In the genomic region with DNA sequence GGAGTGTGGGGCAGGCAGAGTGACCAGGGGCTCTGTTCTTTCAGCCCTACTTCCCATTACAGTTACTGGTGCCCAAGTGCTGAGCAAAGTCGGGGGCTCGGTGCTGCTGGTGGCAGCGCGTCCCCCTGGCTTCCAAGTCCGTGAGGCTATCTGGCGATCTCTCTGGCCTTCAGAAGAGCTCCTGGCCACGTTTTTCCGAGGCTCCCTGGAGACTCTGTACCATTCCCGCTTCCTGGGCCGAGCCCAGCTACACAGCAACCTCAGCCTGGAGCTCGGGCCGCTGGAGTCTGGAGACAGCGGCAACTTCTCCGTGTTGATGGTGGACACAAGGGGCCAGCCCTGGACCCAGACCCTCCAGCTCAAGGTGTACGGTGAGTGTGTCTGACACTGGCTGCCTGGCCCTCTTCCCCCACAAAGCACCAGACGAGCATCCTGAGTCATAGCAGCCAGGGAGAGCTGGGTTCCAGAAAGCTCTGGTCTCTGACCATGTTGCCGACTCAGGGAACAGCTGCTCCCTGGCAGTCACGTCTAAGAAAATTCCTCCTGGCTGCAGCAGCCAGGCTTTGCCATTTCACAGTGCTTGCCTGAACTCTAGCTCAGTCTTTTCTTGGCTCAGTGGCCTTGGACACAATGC, we compare ENCODE assay signal across 12 cellular contexts. TPM values are rescaled to one million over a fixed set of nuclear protein-coding genes. Genes with fewer than 3 reads are reported as not detected.
DNase-seq lines count a peak whose midpoint lies in the region; ATAC-seq lines count a peak whose summit lies in the region.
"Had no signal": no experiment of that assay in that cellular context is flagged by ENCODE, and none has a peak within 500 bp of the region (broad histone marks: within the 10 kb centered on the region; RNA-seq: fewer than 3 reads in every experiment).

No MANE protein-coding gene starts in this region.

- H3K4me3 Mint-ChIP-seq in central memory CD8-positive, alpha-beta T cell, result peak overlapping the region; percentile 18
- H3K4me3 Mint-ChIP-seq: activated naive CD8-positive, alpha-beta T cell treated with anti-CD3 and anti-CD28 coated beads for 36 hours; stimulated activated naive B cell treated with anti-CD40 and anti-IgM and Interleukin-4, amounts not matched to agents 10 μg/mL and 1 μg/mL and 100 μg/mL, for 72 hours had no signal

- no peaks in the 10 kb centered on the region for H3K9me3 ChIP-seq in aorta (ENCODE audit: control insufficient read depth, low read length)

- H3K4me1 ChIP-seq in aorta (ENCODE audit: control insufficient read depth in 1 of 2, insufficient read depth in 2 of 2, low read length in 2 of 2), result no peaks in the 10 kb centered on the region

- whole genome bisulfite sequencing in aorta, 2 donors, result 48 to 65% methylated on average over 18 of the region's 18 CpGs

- H3K27ac ChIP-seq in aorta (ENCODE audit: low read depth in 1 of 2, low read length in 2 of 2), result no peak overlapping the region

- no peaks in the 10 kb centered on the region for H3K27me3 ChIP-seq in aorta (ENCODE audit: control insufficient read depth in 1 of 2, insufficient read depth in 2 of 2, low read length in 1 of 2)

- ATAC-seq in central memory CD8-positive, alpha-beta T cell (replicated peaks; ENCODE audit: extremely low read depth, poor library complexity, severe bottlenecking), result no peak
- ATAC-seq in aorta (ENCODE audit: low FRiP score), result peak; percentile 23
- ATAC-seq in GM18511 (IDR thresholded peaks at IDR 0.05; ENCODE audit: unreplicated experiment), result no peak
- ATAC-seq in left colon, result no peak
- ATAC-seq: naive thymus-derived CD8-positive, alpha-beta T cell had no signal

- H3K4me1 Mint-ChIP-seq in central memory CD8-positive, alpha-beta T cell, result peaks cover 74% of the 10 kb centered on the region

- peaks cover 16% of the 10 kb centered on the region for H3K36me3 Mint-ChIP-seq in central memory CD8-positive, alpha-beta T cell (ENCODE audit: insufficient read depth)
- H3K36me3 Mint-ChIP-seq: stimulated activated naive B cell treated with anti-CD40 and anti-IgM and Interleukin-4, amounts not matched to agents 10 μg/mL and 1 μg/mL and 100 μg/mL, for 72 hours had no signal

- intact Hi-C loops in aorta (cut with DNase I) (no loop called here), left colon (cut with DNase I, micrococcal nuclease) (no loop called here)

- no peak overlapping the region for H3K4me3 ChIP-seq in aorta (ENCODE audit: low read length in 2 of 2)

- DNase-seq in NCI-H2171 treated with DMSO at 0.1 percent for 48 hours (lab: John Stamatoyannopoulos, UW), result peak; percentile 27
- no peak for DNase-seq in NCI-H2171 (lab: John Stamatoyannopoulos, UW)
- DNase-seq in central memory CD8-positive, alpha-beta T cell (ENCODE audit: low spot score in 2 of 2), result no peak
- peak; percentile 82 for DNase-seq in iris pigment epithelial cell (ENCODE audit: low read depth)
- no peak for DNase-seq in aorta
- DNase-seq in NCI-H2081 (lab: John Stamatoyannopoulos, UW), result no peak
- no peak for DNase-seq in left colon
- DNase-seq: activated naive CD8-positive, alpha-beta T cell treated with anti-CD3 and anti-CD28 coated beads for 36 hours; naive thymus-derived CD8-positive, alpha-beta T cell; T-helper 2 cell had no signal

- H3K27me3 Mint-ChIP-seq in central memory CD8-positive, alpha-beta T cell, result no peaks in the 10 kb centered on the region
- H3K27me3 Mint-ChIP-seq: activated naive CD8-positive, alpha-beta T cell treated with anti-CD3 and anti-CD28 coated beads for 36 hours; naive thymus-derived CD8-positive, alpha-beta T cell had no signal

- H3K36me3 ChIP-seq in aorta (ENCODE audit: control insufficient read depth in 1 of 2, insufficient read depth in 2 of 2, low read length in 1 of 2), result peaks cover 0 to 1% of the 10 kb centered on the region in 2 donors

- H3K27ac Mint-ChIP-seq in central memory CD8-positive, alpha-beta T cell (ENCODE audit: low read depth), result no peak overlapping the region
- H3K27ac Mint-ChIP-seq: activated naive CD8-positive, alpha-beta T cell treated with anti-CD3 and anti-CD28 coated beads for 36 hours; stimulated activated naive B cell treated with anti-CD40 and anti-IgM and Interleukin-4, amounts not matched to agents 10 μg/mL and 1 μg/mL and 100 μg/mL, for 72 hours had no signal

- peaks cover 7% of the 10 kb centered on the region for H3K9me3 Mint-ChIP-seq in central memory CD8-positive, alpha-beta T cell
- H3K9me3 Mint-ChIP-seq: stimulated activated naive B cell treated with anti-CD40 and anti-IgM and Interleukin-4, amounts not matched to agents 10 μg/mL and 1 μg/mL and 100 μg/mL, for 72 hours had no signal

RNA-seq across cellular contexts. Expression of gene SLAMF8, which starts 3.3 kb away (rescaled TPM):
- 10 to 100 TPM in 1 of 2 donors, 1 to 10 TPM in 1; 8.0 to 12.8 TPM for total RNA-seq in aorta
- 1 to 10 TPM; 1.3 to 3.9 TPM for polyA plus RNA-seq in aorta
- total RNA-seq in left colon, result 1 to 10 TPM; 1.2 to 4.7 TPM

RNA-seq across cellular contexts. Expression of gene FCRL6, which starts 27.8 kb away (rescaled TPM):
- total RNA-seq in aorta (1 to 10 TPM in 1 of 2 donors, under 1 TPM in 1; 0.45 to 1.7 TPM), left colon (under 1 TPM in 1 of 2 donors, not detected in 1; 0.14 TPM)
- under 1 TPM in 1 of 2 donors, not detected in 1; 0.88 TPM for polyA plus RNA-seq in aorta
- total RNA-seq: activated naive CD8-positive, alpha-beta T cell treated with anti-CD3 and anti-CD28 coated beads for 36 hours had no signal

RNA-seq across cellular contexts. Expression of gene VSIG8, which starts 32.5 kb away (rescaled TPM):
- under 1 TPM in 1 of 2 donors, not detected in 1; 0.21 TPM for total RNA-seq in aorta
- under 1 TPM in 1 of 2 donors, not detected in 1; 0.56 TPM for polyA plus RNA-seq in aorta
- total RNA-seq in left colon, result not detected
- total RNA-seq: activated naive CD8-positive, alpha-beta T cell treated with anti-CD3 and anti-CD28 coated beads for 36 hours; naive thymus-derived CD8-positive, alpha-beta T cell had no signal
- polyA plus RNA-seq: naive thymus-derived CD8-positive, alpha-beta T cell had no signal

RNA-seq across cellular contexts. Expression of gene DUSP23, which starts 49.2 kb away (rescaled TPM):
- 10 to 100 TPM; 47.1 to 47.7 TPM for total RNA-seq in aorta
- polyA plus RNA-seq in aorta, result 10 to 100 TPM; 48.8 to 53.6 TPM
- 10 to 100 TPM; 48.1 to 56.9 TPM for total RNA-seq in left colon

Comparison
In these comparisons a context has a peak if more than half of its experiments do, and no peak if none do; other contexts are left out.
1. DNase-seq: peak in NCI-H2171 treated with DMSO at 0.1 percent for 48 hours (single experiment) and iris pigment epithelial cell (single experiment); none in NCI-H2171 (single experiment), central memory CD8-positive, alpha-beta T cell (0 of 2), aorta (0 of 2), NCI-H2081 (0 of 2) and left colon (0 of 2).